ENCODE assay signal across 11 cellular contexts in genomic region chr13:73141292-73141771, GRCh38.
DNase-seq lines count a peak whose midpoint lies in the region; TF ChIP-seq lines count a peak whose summit lies in the region.
"Had no signal": no experiment of that assay in that cellular context is flagged by ENCODE, and none has a peak within 500 bp of the region (broad histone marks: within the 10 kb centered on the region; RNA-seq: fewer than 3 reads in every experiment).

No MANE protein-coding gene starts in this region.

- TF ChIP-seq CTCF in HFFc6 (IDR thresholded peaks at IDR 0.05) (no peak), fibroblast of pulmonary artery (IDR thresholded peaks at IDR 0.05; ENCODE audit: low read length, missing control alignments) (no peak), GM13977 (IDR thresholded peaks at IDR 0.05; ENCODE audit: extremely low read depth, insufficient read depth, missing control alignments) (no peak)

- H3K4me1 Mint-ChIP-seq in HFFc6 (ENCODE audit: low read depth): peaks cover 74% of the 10 kb centered on the region
- no peaks in the 10 kb centered on the region for H3K4me1 Mint-ChIP-seq in activated naive CD8-positive, alpha-beta T cell treated with anti-CD3 and anti-CD28 coated beads for 36 hours
- H3K4me1 Mint-ChIP-seq: CD4-positive, CD25-positive, alpha-beta regulatory T cell had no signal

- H3K4me3 ChIP-seq in fibroblast of pulmonary artery (replicated peaks; ENCODE audit: low read depth, low read length): peak overlapping the region; percentile 27
- H3K4me3 ChIP-seq: adrenal gland had no signal

- DNase-seq in HFFc6: no peak
- peak; percentile 83 for DNase-seq in NCI-H748 treated with DMSO at 0.1 percent for 48 hours (lab: John Stamatoyannopoulos, UW)
- DNase-seq in fibroblast of pulmonary artery (ENCODE audit: low read depth): peak; percentile 60
- peak; percentile 30 for DNase-seq in renal cortical epithelial cell (ENCODE audit: low read depth)
- DNase-seq in putamen (ENCODE audit: low spot score): no peak
- no peak for DNase-seq in GM13977 (ENCODE audit: low spot score)
- no peak for DNase-seq in NCI-H82 (lab: John Stamatoyannopoulos, UW)
- DNase-seq in activated naive CD8-positive, alpha-beta T cell treated with anti-CD3 and anti-CD28 coated beads for 36 hours: no peak
- DNase-seq: adrenal gland; CD4-positive, CD25-positive, alpha-beta regulatory T cell; NCI-H2171 had no signal

- H3K27ac Mint-ChIP-seq in HFFc6: peak overlapping the region; percentile 85
- H3K27ac Mint-ChIP-seq in activated naive CD8-positive, alpha-beta T cell treated with anti-CD3 and anti-CD28 coated beads for 36 hours: no peak overlapping the region
- H3K27ac Mint-ChIP-seq: CD4-positive, CD25-positive, alpha-beta regulatory T cell had no signal

- H3K36me3 Mint-ChIP-seq in HFFc6 (ENCODE audit: low read depth): no peaks in the 10 kb centered on the region
- H3K36me3 Mint-ChIP-seq in activated naive CD8-positive, alpha-beta T cell treated with anti-CD3 and anti-CD28 coated beads for 36 hours: no peaks in the 10 kb centered on the region
- H3K36me3 Mint-ChIP-seq: CD4-positive, CD25-positive, alpha-beta regulatory T cell had no signal

- in situ Hi-C loops in GM13977 (cut with MboI; ENCODE audit: low pct_unique_long_range_greater_than_20kb, low sequenced_read_pairs, unreplicated experiment): no loop called here

- H3K4me3 Mint-ChIP-seq in HFFc6: peak overlapping the region; percentile 82
- no peak overlapping the region for H3K4me3 Mint-ChIP-seq in activated naive CD8-positive, alpha-beta T cell treated with anti-CD3 and anti-CD28 coated beads for 36 hours
- H3K4me3 Mint-ChIP-seq: CD4-positive, CD25-positive, alpha-beta regulatory T cell had no signal

- no peaks in the 10 kb centered on the region for H3K9me3 Mint-ChIP-seq in HFFc6
- H3K9me3 Mint-ChIP-seq in activated naive CD8-positive, alpha-beta T cell treated with anti-CD3 and anti-CD28 coated beads for 36 hours: no peaks in the 10 kb centered on the region

- H3K27me3 Mint-ChIP-seq in HFFc6 (ENCODE audit: insufficient read depth): no peaks in the 10 kb centered on the region
- no peaks in the 10 kb centered on the region for H3K27me3 Mint-ChIP-seq in activated naive CD8-positive, alpha-beta T cell treated with anti-CD3 and anti-CD28 coated beads for 36 hours
- H3K27me3 Mint-ChIP-seq: CD4-positive, CD25-positive, alpha-beta regulatory T cell had no signal

Comparison
In these comparisons a context has a peak if more than half of its experiments do, and no peak if none do; other contexts are left out.
1. DNase-seq: peak in NCI-H748 treated with DMSO at 0.1 percent for 48 hours (single experiment), fibroblast of pulmonary artery (single experiment) and renal cortical epithelial cell (single experiment); none in HFFc6 (single experiment), putamen (single experiment), GM13977 (single experiment), NCI-H82 (single experiment) and activated naive CD8-positive, alpha-beta T cell treated with anti-CD3 and anti-CD28 coated beads for 36 hours (single experiment).